Comparison of ENCODE assay signal across 8 cellular contexts in genomic region chr1:116376734-116377096, GRCh38. TPM values are rescaled to one million over a fixed set of nuclear protein-coding genes. Genes with fewer than 3 reads are reported as not detected.
DNase-seq lines count a peak whose midpoint lies in the region; ATAC-seq and TF ChIP-seq lines count a peak whose summit lies in the region.

No MANE protein-coding gene starts in this region.

- H3K9ac ChIP-seq in IMR-90 (ENCODE audit: low read depth, low read length) = 0 out of 2 replicates have a peak overlapping the region, but pooled peaks have one; percentile 55

- no peak overlapping the region for H2BK15ac ChIP-seq in IMR-90 (ENCODE audit: low read depth, low read length)

- H3K4me3 ChIP-seq in AG10803 (ENCODE audit: low read length) (no peak overlapping the region; the same call in 1 of the 2 replicates), IMR-90 (ENCODE audit: insufficient read depth, low read depth, low read length) (no peak overlapping the region), cardiac fibroblast (replicated peaks in 1 of 2; ENCODE audit: low read depth in 2 of 2, low read length in 2 of 2) (peak overlapping the region in 1 of 2 donors; percentile 13), muscle layer of duodenum (ENCODE audit: low read depth in 1 of 2, low read length in 2 of 2) (peak overlapping the region; percentile 46 to 80)

- H4K8ac ChIP-seq in IMR-90 (ENCODE audit: low read depth in 2 of 2, low read length in 2 of 2) = no peak overlapping the region

- H3K79me1 ChIP-seq in IMR-90 (ENCODE audit: low read depth in 1 of 2, low read length in 2 of 2) = peaks cover 10 to 64% of the 10 kb centered on the region in 2 experiments

- no peak overlapping the region for H4K5ac ChIP-seq in IMR-90 (ENCODE audit: low read depth, low read length)

- no TSS peak for BruUV-seq in IMR-90 (replicated peaks; lab: Mats Ljungman, UMichigan)

- 0 out of 2 replicates have a peak overlapping the region, but pooled peaks have one; percentile 1 for H2BK120ac ChIP-seq in IMR-90 (ENCODE audit: low read depth, low read length)

- H3K27ac ChIP-seq in IMR-90 (ENCODE audit: insufficient read depth, low read length) (peak overlapping the region; percentile 63; the same call in 1 of the 2 replicates), muscle layer of duodenum (ENCODE audit: low read length) (peak overlapping the region; percentile 97)

- no peak overlapping the region for H3K4me2 ChIP-seq in IMR-90 (ENCODE audit: low read depth, low read length)

- intact Hi-C loops in IMR-90 (cut with micrococcal nuclease) = loop anchor here (5.0 kb wide), 2 partner anchors 111 to 1296 kb away; no protein-coding TSS in a partner anchor

- no CpG with 5 or more reads among the region's 1 CpG for WGBS in IMR-90 (ENCODE audit: extremely low coverage in 2 of 2, insufficient read length in 1 of 2), 2 experiments

- in situ Hi-C loops in IMR-90 (cut with MboI; ENCODE audit: low sequenced_read_pairs) = no loop called here

- no peak overlapping the region for H3K18ac ChIP-seq in IMR-90 (ENCODE audit: low read depth, low read length)

- TF ChIP-seq CTCF in AG10803 (conservative IDR thresholded peaks at IDR 0.05; ENCODE audit: low read length) = no peak
- no peak for TF ChIP-seq CTCF in IMR-90 (conservative IDR thresholded peaks at IDR 0.05; ENCODE audit: low read depth, low read length)
- TF ChIP-seq CTCF in cardiac fibroblast (IDR thresholded peaks at IDR 0.05; ENCODE audit: low read depth, low read length) = no peak

- no peak overlapping the region for H2BK20ac ChIP-seq in IMR-90 (ENCODE audit: low read depth, low read length)

- no peak for TF ChIP-seq RAD21 in IMR-90 (IDR thresholded peaks at IDR 0.05; ENCODE audit: low read length)

- H3K9me1 ChIP-seq in IMR-90 (ENCODE audit: insufficient read depth, low read length) = peaks cover 9% of the 10 kb centered on the region; the same call in 1 of the 2 replicates

- CTCF ChIA-PET in IMR-90 (lab: Yijun Ruan, JAX) = no interaction called here

- H2AK9ac ChIP-seq in IMR-90 (replicated peaks; ENCODE audit: low read depth, low read length, poor library complexity) = no peak overlapping the region

- H3K27me3 ChIP-seq in IMR-90 (ENCODE audit: control insufficient read depth, insufficient read depth, low read length) (no peaks in the 10 kb centered on the region), muscle layer of duodenum (ENCODE audit: low read depth, low read length) (no peaks in the 10 kb centered on the region)

- H3K56ac ChIP-seq in IMR-90 (ENCODE audit: extremely low read depth, insufficient read depth, low read length) = no peak overlapping the region

- dilution Hi-C loops in IMR-90 (cut with HindIII; ENCODE audit: low sequenced_read_pairs, unreplicated experiment) = no loop called here

- no peak overlapping the region for H2AK5ac ChIP-seq in IMR-90 (ENCODE audit: low read depth, low read length)

- POLR2A ChIA-PET in IMR-90 (lab: Charles Lee; ENCODE audit: unreplicated experiment) = no interaction called here

- no peak overlapping the region for H3K14ac ChIP-seq in IMR-90 (replicated peaks; ENCODE audit: low read depth, low read length)

- H3K36me3 ChIP-seq in IMR-90 (ENCODE audit: control insufficient read depth, insufficient read depth, low read length) (no peaks in the 10 kb centered on the region), muscle layer of duodenum (ENCODE audit: control insufficient read depth in 1 of 2, insufficient read depth in 2 of 2, low read length in 2 of 2) (peaks cover 0 to 13% of the 10 kb centered on the region in 2 donors)

- DNase-seq in AG10803 (ENCODE audit: low read depth) = peak; percentile 36
- peak; percentile 11 for DNase-seq in IMR-90
- peak; percentile 65 to 85 for DNase-seq in cardiac fibroblast (ENCODE audit: low read depth in 2 of 2)
- DNase-seq in NCI-H187 (lab: John Stamatoyannopoulos, UW) = no peak

- TF ChIP-seq POLR2A in IMR-90 (IDR thresholded peaks at IDR 0.05; ENCODE audit: low read depth, low read length) = no peak

- H2BK5ac ChIP-seq in IMR-90 (ENCODE audit: low read depth, low read length, poor library complexity, severe bottlenecking) = no peak overlapping the region

- no peak for ATAC-seq in IMR-90 (ENCODE audit: low read depth)
- no peak for ATAC-seq in HG02588 (IDR thresholded peaks at IDR 0.05; ENCODE audit: unreplicated experiment)
- no peak for ATAC-seq in HG02973 (IDR thresholded peaks at IDR 0.05; ENCODE audit: unreplicated experiment)
- ATAC-seq in HG03342 (IDR thresholded peaks at IDR 0.05; ENCODE audit: unreplicated experiment) = no peak

- peak overlapping the region; percentile 60; the same call in 1 of the 2 replicates for H3K4ac ChIP-seq in IMR-90 (ENCODE audit: low read depth, low read length)

- H4K91ac ChIP-seq in IMR-90 (ENCODE audit: insufficient read depth, low read depth, low read length) = no peak overlapping the region

- H3K9me3 ChIP-seq in IMR-90 (ENCODE audit: control insufficient read depth, insufficient read depth, low read length) (no peaks in the 10 kb centered on the region), muscle layer of duodenum (ENCODE audit: control insufficient read depth in 1 of 2, low read length in 2 of 2) (no peaks in the 10 kb centered on the region)

- H4K20me1 ChIP-seq in IMR-90 (ENCODE audit: insufficient read depth, low read length) = peaks cover 56% of the 10 kb centered on the region

- H3K4me1 ChIP-seq in IMR-90 (ENCODE audit: control insufficient read depth, insufficient read depth, low read length) (peaks cover 27% of the 10 kb centered on the region), muscle layer of duodenum (ENCODE audit: control insufficient read depth in 1 of 2, insufficient read depth in 2 of 2, low read length in 2 of 2) (peaks cover 31 to 35% of the 10 kb centered on the region in 2 donors)

- H3K23ac ChIP-seq in IMR-90 (ENCODE audit: low read depth, low read length) = peak overlapping the region; percentile 15; the same call in 1 of the 2 replicates

- H2AFZ ChIP-seq in IMR-90 (replicated peaks; ENCODE audit: low read length, poor library complexity) = no peak overlapping the region

TF ChIP-seq in IMR-90, 13 proteins besides CTCF, POLR2A, EP300 and RAD21:
- TF ChIP-seq RFX5 (IDR thresholded peaks at IDR 0.05; ENCODE audit: low read depth, low read length) = no peak
- TF ChIP-seq ELK1 (IDR thresholded peaks at IDR 0.05; ENCODE audit: borderline replicate concordance, low read depth, low read length) = no peak
- no peak for TF ChIP-seq FOS (IDR thresholded peaks at IDR 0.05; ENCODE audit: low read depth, low read length)
- no peak for TF ChIP-seq NFE2L2 (IDR thresholded peaks at IDR 0.05; ENCODE audit: low read depth, low read length)
- no peak for TF ChIP-seq BHLHE40 (IDR thresholded peaks at IDR 0.05; ENCODE audit: low read depth, low read length)
- TF ChIP-seq MXI1 (IDR thresholded peaks at IDR 0.05; ENCODE audit: borderline replicate concordance, low read depth, low read length) = no peak
- TF ChIP-seq RCOR1 (IDR thresholded peaks at IDR 0.05; ENCODE audit: insufficient replicate concordance, low read length) = no peak
- TF ChIP-seq MAZ (IDR thresholded peaks at IDR 0.05; ENCODE audit: borderline replicate concordance, low read depth, low read length) = no peak
- no peak for TF ChIP-seq CHD1 (IDR thresholded peaks at IDR 0.05; ENCODE audit: low read depth, low read length)
- no peak for TF ChIP-seq USF2 (IDR thresholded peaks at IDR 0.05; ENCODE audit: low read depth, low read length)
- TF ChIP-seq MAFK (IDR thresholded peaks at IDR 0.05; ENCODE audit: low read depth, low read length) = no peak
- TF ChIP-seq SMC3 (IDR thresholded peaks at IDR 0.05; ENCODE audit: low read depth, low read length) = no peak
- TF ChIP-seq CEBPB (IDR thresholded peaks at IDR 0.05; ENCODE audit: low read depth, low read length) = no peak

RNA-seq across cellular contexts. Expression of gene ATP1A1, which starts 3.7 kb away (rescaled TPM):
- 107 and 116 TPM in 2 replicates for total RNA-seq in IMR-90 (2012; rRNA removed)
- 124 and 125 TPM in 2 replicates for polyA plus RNA-seq in IMR-90 (2012; rRNA removed)
- polyA plus RNA-seq in IMR-90 (2012; cell fraction: cytosol; rRNA removed) = 80.5 and 128 TPM in 2 replicates
- polyA plus RNA-seq in IMR-90 (2012; cell fraction: nucleus; rRNA removed; ENCODE audit: low replicate concordance) = 50.7 and 113 TPM in 2 replicates

Comparison
In these comparisons a context has a peak if more than half of its experiments do, and no peak if none do; other contexts are left out.
1. DNase-seq: peak in AG10803 (single experiment), IMR-90 (single experiment) and cardiac fibroblast (2 of 2); none in NCI-H187 (0 of 2).
2. H3K4me3 ChIP-seq: peak in muscle layer of duodenum (2 of 2); none in AG10803 (single experiment) and IMR-90 (single experiment).